Comparison of ENCODE assay signal across 23 cellular contexts in genomic region chrY:16616201-16616975, GRCh38.
A peak's percentile ranks its signal among the peaks of the same experiment; 100 is the strongest.
DNase-seq lines count a peak whose midpoint lies in the region; ATAC-seq and TF ChIP-seq lines count a peak whose summit lies in the region.
"Had no signal": no experiment of that assay in that cellular context is flagged by ENCODE, and none has a peak within 500 bp of the region (broad histone marks: within the 10 kb centered on the region; RNA-seq: fewer than 3 reads in every experiment).

No MANE protein-coding gene starts in this region.

- H3K27me3 ChIP-seq in ACC112 (ENCODE audit: insufficient read depth, low read length), result no peaks in the 10 kb centered on the region
- no peaks in the 10 kb centered on the region for H3K27me3 ChIP-seq in MG63
- H3K27me3 ChIP-seq: BLaER1 had no signal

- no peaks in the 10 kb centered on the region for H3K36me3 ChIP-seq in ACC112 (ENCODE audit: insufficient read depth, low read length)
- H3K36me3 ChIP-seq in MG63, result no peaks in the 10 kb centered on the region
- H3K36me3 ChIP-seq: BLaER1 had no signal

- H3K27ac ChIP-seq in ACC112 (ENCODE audit: low read depth, low read length), result peak overlapping the region; percentile 56
- H3K27ac ChIP-seq: BLaER1 had no signal

- DNase-seq in MG63 (peak; percentile 72), cardiac fibroblast (ENCODE audit: low read depth in 2 of 2) (peak; percentile 5 to 27), kidney glomerular epithelial cell (lab: John Stamatoyannopoulos, UW) (peak; percentile 2), DMS153 treated with DMSO at 0.1 percent for 48 hours (lab: John Stamatoyannopoulos, UW; ENCODE audit: unreplicated experiment) (no peak)
- no peak for DNase-seq in stimulated activated CD4-positive, alpha-beta T cell treated with anti-CD3 and anti-CD28 coated beads, Interleukin-1b, Interleukin-23, amount 100 ng/mL, for 48 hours
- DNase-seq in effector CD4-positive, alpha-beta T cell, result no peak
- DNase-seq: CD4-positive, alpha-beta memory T cell; DMS53; EL; H9; IMR-90; MM.1S; NCI-H1092 treated with DMSO at 0.1 percent for 48 hours; NCI-H146; NCI-H2029 treated with DMSO at 0.1 percent for 48 hours; NCI-H510A treated with DMSO at 0.1 percent for 48 hours; NCI-H774; SHP77 treated with DMSO at 0.1 percent for 48 hours; SK-N-SH had no signal

- no peak for ATAC-seq in GM18519 (IDR thresholded peaks at IDR 0.05; ENCODE audit: low FRiP score, unreplicated experiment)
- ATAC-seq: GM12878 had no signal

- no peak for TF ChIP-seq CTCF in cardiac fibroblast (IDR thresholded peaks at IDR 0.05; ENCODE audit: low read depth, low read length)

- no peaks in the 10 kb centered on the region for H3K79me2 ChIP-seq in ACC112 (ENCODE audit: control insufficient read depth, insufficient read depth, low read length, unreplicated experiment)

- H3K9me3 ChIP-seq in MG63, result no peaks in the 10 kb centered on the region
- H3K9me3 ChIP-seq: BLaER1, SK-N-SH had no signal

- H3K4me3 ChIP-seq in ACC112 (ENCODE audit: low read depth, low read length) (no peak overlapping the region), MG63 (no peak overlapping the region), cardiac fibroblast (replicated peaks in 1 of 2; ENCODE audit: low read depth in 2 of 2, low read length in 2 of 2) (no peak overlapping the region)
- H3K4me3 ChIP-seq: BLaER1, GM12878 had no signal

- no peaks in the 10 kb centered on the region for H3K4me1 ChIP-seq in ACC112 (ENCODE audit: control insufficient read depth, insufficient read depth, low read length, unreplicated experiment)
- H3K4me1 ChIP-seq: BLaER1 had no signal

- no peak overlapping the region for H2AFZ ChIP-seq in ACC112 (ENCODE audit: low read length, unreplicated experiment)

Comparison
In these comparisons a context has a peak if more than half of its experiments do, and no peak if none do; other contexts are left out.
1. DNase-seq: peak in MG63 (single experiment), cardiac fibroblast (2 of 2) and kidney glomerular epithelial cell (single experiment); none in stimulated activated CD4-positive, alpha-beta T cell treated with anti-CD3 and anti-CD28 coated beads, Interleukin-1b, Interleukin-23, amount 100 ng/mL, for 48 hours (single experiment), DMS153 treated with DMSO at 0.1 percent for 48 hours (single experiment) and effector CD4-positive, alpha-beta T cell (single experiment).